Comparison of ENCODE assay signal across 8 cellular contexts in genomic region chr9:120711354-120711753, GRCh38. TPM values are rescaled to one million over a fixed set of nuclear protein-coding genes. Genes with fewer than 3 reads are reported as not detected.
A peak's percentile ranks its signal among the peaks of the same experiment; 100 is the strongest.
DNase-seq lines count a peak whose midpoint lies in the region; TF ChIP-seq lines count a peak whose summit lies in the region.

No MANE protein-coding gene starts in this region.

- peaks cover 26% of the 10 kb centered on the region for H3K4me1 Mint-ChIP-seq in Calu3 (ENCODE audit: low read depth, unreplicated experiment)
- H3K4me1 Mint-ChIP-seq in dendritic cell treated with granulocyte-macrophage colony-stimulating factor and Interleukin-4, amounts not matched to agents 40 ng/mL and 50 ng/mL, for 4 days (ENCODE audit: low read depth), result peaks cover 49% of the 10 kb centered on the region

- H3K9me2 ChIP-seq in MM.1S (replicated peaks; ENCODE audit: insufficient read depth, low read length), result no peaks in the 10 kb centered on the region

- DNase-seq in Calu3 (no peak), MM.1S (peak; percentile 51), mucosa of gallbladder (ENCODE audit: low spot score) (no peak), GDM1 (lab: John Stamatoyannopoulos, UW) (no peak), mesendoderm (no peak), NCI-H2081 (lab: John Stamatoyannopoulos, UW) (no peak)

- H4K20me1 ChIP-seq in MM.1S (ENCODE audit: insufficient read depth, low read length), result no peaks in the 10 kb centered on the region

- H3K36me3 ChIP-seq in MM.1S (replicated peaks; ENCODE audit: insufficient read depth, low read length), result no peaks in the 10 kb centered on the region
- H3K36me3 ChIP-seq in neuron (ENCODE audit: insufficient read depth, low read length), result peaks cover 10% of the 10 kb centered on the region
- H3K36me3 ChIP-seq in mesendoderm (ENCODE audit: control insufficient read depth, insufficient read depth, low read length), result no peaks in the 10 kb centered on the region

- no peaks in the 10 kb centered on the region for H3K9me3 Mint-ChIP-seq in Calu3 (ENCODE audit: low read depth, unreplicated experiment)
- no peaks in the 10 kb centered on the region for H3K9me3 Mint-ChIP-seq in dendritic cell treated with granulocyte-macrophage colony-stimulating factor and Interleukin-4, amounts not matched to agents 40 ng/mL and 50 ng/mL, for 4 days

- H3K23ac ChIP-seq in mesendoderm (ENCODE audit: low read length), result no peak overlapping the region

- H3K27ac ChIP-seq in MM.1S (ENCODE audit: low read length) (no peak overlapping the region), mesendoderm (ENCODE audit: low read depth, low read length) (no peak overlapping the region)

- intact Hi-C loops in Calu3 (cut with micrococcal nuclease; ENCODE audit: unreplicated experiment), result loop anchor here (2.0 kb wide), 1 partner anchor 93 kb away; no protein-coding TSS in a partner anchor
- intact Hi-C loops in dendritic cell treated with granulocyte-macrophage colony-stimulating factor and Interleukin-4, amounts not matched to agents 40 ng/mL and 50 ng/mL, for 4 days (cut with micrococcal nuclease), result loop anchor here (5.0 kb wide), 1 partner anchor 39 kb away; no protein-coding TSS in a partner anchor

- peaks cover 19% of the 10 kb centered on the region for H3F3A ChIP-seq in MM.1S (ENCODE audit: insufficient read depth, low read length)

- peak overlapping the region; percentile 44 for H3K27ac Mint-ChIP-seq in Calu3 (ENCODE audit: unreplicated experiment)
- H3K27ac Mint-ChIP-seq in dendritic cell treated with granulocyte-macrophage colony-stimulating factor and Interleukin-4, amounts not matched to agents 40 ng/mL and 50 ng/mL, for 4 days, result peak overlapping the region; percentile 98

- no peak overlapping the region for H4K5ac ChIP-seq in mesendoderm (ENCODE audit: low read length)

- H3K4me2 ChIP-seq in MM.1S (ENCODE audit: low read depth, low read length), result peak overlapping the region; percentile 50; the same call in 1 of the 2 replicates
- no peak overlapping the region for H3K4me2 ChIP-seq in mesendoderm (ENCODE audit: low read length)

- H3K27me3 ChIP-seq in MM.1S (replicated peaks; ENCODE audit: insufficient read depth, low read length) (no peaks in the 10 kb centered on the region), neuron (ENCODE audit: insufficient read depth, low read length) (no peaks in the 10 kb centered on the region), mesendoderm (ENCODE audit: insufficient read depth, low read length, poor library complexity) (peaks cover 5% of the 10 kb centered on the region)

- no peaks in the 10 kb centered on the region for H3K9me3 ChIP-seq in MM.1S (replicated peaks; ENCODE audit: insufficient read depth, low read length)
- no peaks in the 10 kb centered on the region for H3K9me3 ChIP-seq in neuron (ENCODE audit: low read length)

- no peak overlapping the region for H2AFZ ChIP-seq in MM.1S (ENCODE audit: low read length)
- H2AFZ ChIP-seq in neuron (ENCODE audit: low read depth, low read length), result no peak overlapping the region

- no peaks in the 10 kb centered on the region for H3K27me3 Mint-ChIP-seq in Calu3 (ENCODE audit: unreplicated experiment)
- H3K27me3 Mint-ChIP-seq in dendritic cell treated with granulocyte-macrophage colony-stimulating factor and Interleukin-4, amounts not matched to agents 40 ng/mL and 50 ng/mL, for 4 days, result no peaks in the 10 kb centered on the region

- H2BK5ac ChIP-seq in mesendoderm (ENCODE audit: low read length), result no peak overlapping the region

- H3K79me2 ChIP-seq in MM.1S (ENCODE audit: low read length) (peaks cover 49% of the 10 kb centered on the region), mesendoderm (ENCODE audit: control insufficient read depth, insufficient read depth, low read length) (no peaks in the 10 kb centered on the region)

- H3K4me1 ChIP-seq in MM.1S (ENCODE audit: low read length) (peaks cover 27% of the 10 kb centered on the region), neuron (ENCODE audit: insufficient read depth, low read length) (peaks cover 34% of the 10 kb centered on the region), mesendoderm (ENCODE audit: control insufficient read depth, low read depth, low read length) (no peaks in the 10 kb centered on the region)

- no peak overlapping the region for H4K8ac ChIP-seq in mesendoderm (ENCODE audit: low read depth, low read length)

- H2BK120ac ChIP-seq in mesendoderm (ENCODE audit: low read depth, low read length), result no peak overlapping the region

- CTCF ChIA-PET in Calu3 (lab: Charles Lee), result interaction anchor here (1.2 to 2.8 kb wide), 2 partner anchors 19 to 92 kb away, joined by 4 to 7 read pairs; no protein-coding TSS in a partner anchor

- no peaks in the 10 kb centered on the region for H3K79me1 ChIP-seq in mesendoderm (ENCODE audit: low read length)

- H3K4me3 Mint-ChIP-seq in Calu3 (ENCODE audit: low read depth, unreplicated experiment), result peak overlapping the region; percentile 87
- H3K4me3 Mint-ChIP-seq in dendritic cell treated with granulocyte-macrophage colony-stimulating factor and Interleukin-4, amounts not matched to agents 40 ng/mL and 50 ng/mL, for 4 days, result no peak overlapping the region

- peaks cover 21% of the 10 kb centered on the region for H3K36me3 Mint-ChIP-seq in Calu3 (ENCODE audit: insufficient read depth, unreplicated experiment)
- peaks cover 25% of the 10 kb centered on the region for H3K36me3 Mint-ChIP-seq in dendritic cell treated with granulocyte-macrophage colony-stimulating factor and Interleukin-4, amounts not matched to agents 40 ng/mL and 50 ng/mL, for 4 days (ENCODE audit: low read depth)

- H3K9ac ChIP-seq in MM.1S (ENCODE audit: low read length), result no peak overlapping the region
- no peak overlapping the region for H3K9ac ChIP-seq in mesendoderm (ENCODE audit: low read length)

- H2BK15ac ChIP-seq in mesendoderm (replicated peaks; ENCODE audit: low read depth), result no peak overlapping the region

- no peak overlapping the region for H3K18ac ChIP-seq in mesendoderm (ENCODE audit: low read length)

- no peak overlapping the region for H3K56ac ChIP-seq in mesendoderm (ENCODE audit: low read length)

- no peak overlapping the region for H3K4ac ChIP-seq in mesendoderm (ENCODE audit: low read depth, low read length)

- no peak overlapping the region for H3K4me3 ChIP-seq in MM.1S (ENCODE audit: low read length)
- peak overlapping the region; percentile 93 for H3K4me3 ChIP-seq in neuron (ENCODE audit: low read length)
- no peak overlapping the region for H3K4me3 ChIP-seq in mesendoderm (ENCODE audit: low read length)

- H2AK5ac ChIP-seq in mesendoderm (ENCODE audit: low read length), result no peak overlapping the region

- BruUV-seq in Calu3 (replicated peaks; lab: Mats Ljungman, UMichigan), result no TSS peak

- TF ChIP-seq CTCF in Calu3 (IDR thresholded peaks at IDR 0.05; ENCODE audit: unreplicated experiment), result no peak
- peak; percentile 26 for TF ChIP-seq CTCF in MM.1S (IDR thresholded peaks at IDR 0.05; ENCODE audit: low read length)

RNA-seq across cellular contexts. Expression of gene MEGF9, which starts 2.9 kb away (rescaled TPM):
- 6.9 and 7.1 TPM in 2 replicates for total RNA-seq in Calu3 (2022)
- total RNA-seq in mucosa of gallbladder, result 15.5 TPM
- 1.4 TPM for polyA plus RNA-seq in mesendoderm (2013, experiment 1 of 2)
- polyA plus RNA-seq in mesendoderm (2013, experiment 2 of 2), result 1.4 TPM
